In the genomic region with DNA sequence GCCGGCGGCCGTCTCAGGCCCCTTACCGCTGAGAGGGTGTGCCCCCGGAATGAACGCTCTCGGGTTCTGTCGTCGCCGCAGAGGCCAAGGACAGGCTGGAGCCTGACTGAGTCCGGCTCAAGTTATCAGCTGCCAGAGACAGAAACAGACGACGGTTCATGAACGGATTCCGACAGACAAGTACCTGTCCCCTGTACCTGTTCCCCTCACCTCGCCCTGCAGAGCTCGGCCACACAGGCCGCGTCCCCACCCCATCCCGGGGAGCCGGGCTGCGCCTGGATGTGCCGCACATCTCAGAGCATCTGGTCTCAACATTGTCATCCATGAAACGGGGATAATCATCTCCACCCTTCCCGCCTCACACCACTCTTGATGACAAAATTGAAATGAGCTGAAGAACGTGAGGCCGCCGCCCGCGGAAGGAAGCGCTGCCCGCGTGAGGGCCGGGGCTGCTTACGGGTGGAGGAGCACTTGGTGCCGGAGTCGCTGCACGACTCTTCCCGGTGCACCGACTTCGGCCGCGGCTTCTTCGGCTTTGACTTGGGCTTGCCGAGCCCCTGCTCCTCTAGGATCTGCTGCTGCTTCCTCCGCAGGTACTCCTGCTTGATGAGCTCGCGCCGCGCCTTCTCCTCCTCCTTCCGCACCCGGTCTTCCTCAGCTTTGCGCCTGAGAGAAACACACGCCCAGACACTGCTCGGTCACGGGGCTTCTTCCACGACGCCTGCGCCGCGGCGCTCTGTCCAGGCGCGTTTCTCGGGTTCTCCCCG, we compare ENCODE assay signal across 21 cellular contexts.
"Had no signal": no experiment of that assay in that cellular context is flagged by ENCODE, and none has a peak within 500 bp of the region (broad histone marks: within the 10 kb centered on the region; RNA-seq: fewer than 3 reads in every experiment).

No MANE protein-coding gene starts in this region.

- H3K27ac ChIP-seq: coronary artery, esophagus squamous epithelium, neutrophil, parathyroid adenoma, right lobe of liver, suprapubic skin, transverse colon had no signal

- H2AFZ ChIP-seq: parathyroid adenoma had no signal

- H3K4me3 ChIP-seq: coronary artery, esophagus squamous epithelium, right lobe of liver, suprapubic skin, transverse colon had no signal

- ATAC-seq: effector memory CD8-positive, alpha-beta T cell; natural killer cell; right lobe of liver; stimulated activated naive CD8-positive, alpha-beta T cell treated with anti-CD3 and anti-CD28 coated beads, Interleukin-15, amount 100 ng/mL, for 72 hours had no signal

- FAIRE-seq: endometrium, keratinocyte, small intestine had no signal

- H3K79me2 ChIP-seq: parathyroid adenoma had no signal

- H3K4me1 ChIP-seq: esophagus squamous epithelium, parathyroid adenoma, right lobe of liver, suprapubic skin, transverse colon had no signal

- H3K9ac ChIP-seq: parathyroid adenoma had no signal

- H3K9me3 ChIP-seq: esophagus squamous epithelium, neutrophil, right lobe of liver, suprapubic skin, transverse colon had no signal

- H3K27me3 ChIP-seq: esophagus squamous epithelium, neutrophil, right lobe of liver, suprapubic skin, transverse colon had no signal

- DNase-seq: dermis blood vessel endothelial cell; effector memory CD8-positive, alpha-beta T cell; erythroblast; esophagus squamous epithelium; foreskin melanocyte; natural killer cell; small intestine; stimulated activated CD4-positive, alpha-beta T cell treated with anti-CD3 and anti-CD28 coated beads, Interleukin-12 subunit alpha, Interleukin-12 subunit beta, amount 100 ng/mL, for 4 hours; stimulated activated CD4-positive, alpha-beta T cell treated with anti-CD3 and anti-CD28 coated beads, Interleukin-1b, Interleukin-23, amount 100 ng/mL, for 48 hours; stimulated activated CD4-positive, alpha-beta T cell treated with anti-CD3 and anti-CD28 coated beads, Interleukin-4, amount 100 ng/mL, for 1 hour; stimulated activated CD8-positive, alpha-beta memory T cell treated with anti-CD3 and anti-CD28 coated beads, Interleukin-4, amount 100 ng/mL, for 48 hours; stimulated activated naive CD4-positive, alpha-beta T cell; stimulated activated naive CD8-positive, alpha-beta T cell treated with anti-CD3 and anti-CD28 coated beads, Interleukin-15, amount 100 ng/mL, for 72 hours; transverse colon had no signal
